34 cellular contexts compared by ENCODE assay signal in genomic region chr10:1278304-1278703, GRCh38.
"Had no signal": no experiment of that assay in that cellular context is flagged by ENCODE, and none has a peak within 500 bp of the region (broad histone marks: within the 10 kb centered on the region; RNA-seq: fewer than 3 reads in every experiment).

No MANE protein-coding gene starts in this region.

- DNase-seq: activated CD4-positive, alpha-beta memory T cell treated with anti-CD3 and anti-CD28 coated beads, Interleukin-2, amount 10 ng/mL, durations not matched to agents 7 days and 5 days; activated CD4-positive, alpha-beta T cell treated with anti-CD3 and anti-CD28 coated beads for 1 hour; activated CD4-positive, alpha-beta T cell treated with anti-CD3 and anti-CD28 coated beads for 4 hours; activated CD4-positive, alpha-beta T cell treated with anti-CD3 and anti-CD28 coated beads, Interleukin-2, amount 10 ng/mL, durations not matched to agents 7 days and 5 days; activated CD4-positive, alpha-beta T cell treated with anti-CD3 and anti-CD28 coated beads, Interleukin-2, amount 50 U/mL, for 4 hours; activated CD8-positive, alpha-beta memory T cell treated with anti-CD3 and anti-CD28 coated beads, Interleukin-2, amount 50 U/mL, for 48 hours; activated gamma-delta T cell; activated naive CD4-positive, alpha-beta T cell; activated naive CD4-positive, alpha-beta T cell treated with anti-CD3 and anti-CD28 coated beads, Interleukin-2, amount 10 ng/mL, durations not matched to agents 7 days and 5 days; activated naive CD8-positive, alpha-beta T cell treated with anti-CD3 and anti-CD28 coated beads, Interleukin-2, amount 10 ng/mL, durations not matched to agents 7 days and 5 days; activated T-cell treated with anti-CD3 and anti-CD28 coated beads for 4 hours; activated T-cell treated with anti-CD3 and anti-CD28 coated beads, Interleukin-2, amount 50 U/mL, for 24 hours; activated T-cell treated with anti-CD3 and anti-CD28 coated beads, Interleukin-2, amount 50 U/mL, for 72 hours; brain microvascular endothelial cell; effector memory CD4-positive, alpha-beta T cell; endodermal cell; erythroblast; foreskin keratinocyte; gastrocnemius medialis; glutamatergic neuron; T-helper 1 cell; T-helper 17 cell; T1000 had no signal

- H3K4me1 ChIP-seq: ascending aorta, esophagus muscularis mucosa, foreskin keratinocyte, gastrocnemius medialis had no signal

- H3K9me3 Mint-ChIP-seq: activated CD4-positive, alpha-beta memory T cell treated with anti-CD3 and anti-CD28 coated beads, Interleukin-2, amount 10 ng/mL, durations not matched to agents 7 days and 5 days; activated CD4-positive, alpha-beta T cell treated with anti-CD3 and anti-CD28 coated beads, Interleukin-2, amount 10 ng/mL, durations not matched to agents 7 days and 5 days; activated naive CD4-positive, alpha-beta T cell treated with anti-CD3 and anti-CD28 coated beads, Interleukin-2, amount 10 ng/mL, durations not matched to agents 7 days and 5 days; activated naive CD4-positive, alpha-beta T cell treated with anti-CD3 and anti-CD28 coated beads, Interleukin-2, amount 50 U/mL, for 72 hours; activated naive CD8-positive, alpha-beta T cell treated with anti-CD3 and anti-CD28 coated beads, Interleukin-2, amount 10 ng/mL, durations not matched to agents 7 days and 5 days; activated T-cell treated with anti-CD3 and anti-CD28 coated beads, Interleukin-2, amount 50 U/mL, for 24 hours; activated T-cell treated with anti-CD3 and anti-CD28 coated beads, Interleukin-2, amount 50 U/mL, for 72 hours; central memory CD8-positive, alpha-beta T cell; dendritic cell treated with granulocyte-macrophage colony-stimulating factor and Interleukin-4, amounts not matched to agents 40 ng/mL and 50 ng/mL, for 4 days; T-helper 2 cell treated with Interferon-gamma antibody and Interleukin-4, amounts not matched to agents 5 μg/mL and 100 μg/mL, for 36 hours; WTC11 had no signal

- H3K36me3 ChIP-seq: ascending aorta, brain microvascular endothelial cell, esophagus muscularis mucosa, gastrocnemius medialis had no signal

- H3K4me3 Mint-ChIP-seq: activated CD4-positive, alpha-beta memory T cell treated with anti-CD3 and anti-CD28 coated beads, Interleukin-2, amount 10 ng/mL, durations not matched to agents 7 days and 5 days; activated CD4-positive, alpha-beta T cell treated with anti-CD3 and anti-CD28 coated beads, Interleukin-2, amount 10 ng/mL, durations not matched to agents 7 days and 5 days; activated naive CD4-positive, alpha-beta T cell treated with anti-CD3 and anti-CD28 coated beads, Interleukin-2, amount 10 ng/mL, durations not matched to agents 7 days and 5 days; activated naive CD8-positive, alpha-beta T cell treated with anti-CD3 and anti-CD28 coated beads, Interleukin-2, amount 10 ng/mL, durations not matched to agents 7 days and 5 days; activated T-cell treated with anti-CD3 and anti-CD28 coated beads, Interleukin-2, amount 50 U/mL, for 24 hours; activated T-cell treated with anti-CD3 and anti-CD28 coated beads, Interleukin-2, amount 50 U/mL, for 72 hours; central memory CD8-positive, alpha-beta T cell; dendritic cell treated with granulocyte-macrophage colony-stimulating factor and Interleukin-4, amounts not matched to agents 40 ng/mL and 50 ng/mL, for 4 days; endodermal cell; T-helper 17 cell; T-helper 2 cell treated with Interferon-gamma antibody and Interleukin-4, amounts not matched to agents 5 μg/mL and 100 μg/mL, for 36 hours; WTC11 had no signal

- H3K9me3 ChIP-seq: ascending aorta, esophagus muscularis mucosa, gastrocnemius medialis had no signal

- H3K27ac Mint-ChIP-seq: activated CD4-positive, alpha-beta memory T cell treated with anti-CD3 and anti-CD28 coated beads, Interleukin-2, amount 10 ng/mL, durations not matched to agents 7 days and 5 days; activated CD4-positive, alpha-beta T cell treated with anti-CD3 and anti-CD28 coated beads, Interleukin-2, amount 10 ng/mL, durations not matched to agents 7 days and 5 days; activated naive CD4-positive, alpha-beta T cell treated with anti-CD3 and anti-CD28 coated beads, Interleukin-2, amount 10 ng/mL, durations not matched to agents 7 days and 5 days; activated naive CD4-positive, alpha-beta T cell treated with anti-CD3 and anti-CD28 coated beads, Interleukin-2, amount 50 U/mL, for 72 hours; activated naive CD8-positive, alpha-beta T cell treated with anti-CD3 and anti-CD28 coated beads, Interleukin-2, amount 10 ng/mL, durations not matched to agents 7 days and 5 days; activated T-cell treated with anti-CD3 and anti-CD28 coated beads, Interleukin-2, amount 50 U/mL, for 24 hours; activated T-cell treated with anti-CD3 and anti-CD28 coated beads, Interleukin-2, amount 50 U/mL, for 72 hours; dendritic cell treated with granulocyte-macrophage colony-stimulating factor and Interleukin-4, amounts not matched to agents 40 ng/mL and 50 ng/mL, for 4 days; endodermal cell; T-helper 17 cell; T-helper 2 cell treated with Interferon-gamma antibody and Interleukin-4, amounts not matched to agents 5 μg/mL and 100 μg/mL, for 36 hours; WTC11 had no signal

- H3K27me3 ChIP-seq: ascending aorta, brain microvascular endothelial cell, foreskin keratinocyte, gastrocnemius medialis had no signal

- FAIRE-seq: bronchial epithelial cell had no signal

- H3K4me1 Mint-ChIP-seq: activated CD4-positive, alpha-beta memory T cell treated with anti-CD3 and anti-CD28 coated beads, Interleukin-2, amount 10 ng/mL, durations not matched to agents 7 days and 5 days; activated CD4-positive, alpha-beta T cell treated with anti-CD3 and anti-CD28 coated beads, Interleukin-2, amount 10 ng/mL, durations not matched to agents 7 days and 5 days; activated naive CD4-positive, alpha-beta T cell treated with anti-CD3 and anti-CD28 coated beads, Interleukin-2, amount 10 ng/mL, durations not matched to agents 7 days and 5 days; activated naive CD8-positive, alpha-beta T cell treated with anti-CD3 and anti-CD28 coated beads, Interleukin-2, amount 10 ng/mL, durations not matched to agents 7 days and 5 days; central memory CD8-positive, alpha-beta T cell; WTC11 had no signal

- H3K36me3 Mint-ChIP-seq: activated naive CD4-positive, alpha-beta T cell treated with anti-CD3 and anti-CD28 coated beads, Interleukin-2, amount 10 ng/mL, durations not matched to agents 7 days and 5 days; activated naive CD4-positive, alpha-beta T cell treated with anti-CD3 and anti-CD28 coated beads, Interleukin-2, amount 50 U/mL, for 72 hours; activated naive CD8-positive, alpha-beta T cell treated with anti-CD3 and anti-CD28 coated beads, Interleukin-2, amount 10 ng/mL, durations not matched to agents 7 days and 5 days; WTC11 had no signal

- H3K27ac ChIP-seq: ascending aorta, brain microvascular endothelial cell, coronary artery, dorsolateral prefrontal cortex, esophagus muscularis mucosa, foreskin keratinocyte, gastrocnemius medialis, VCaP had no signal

- H3K4me3 ChIP-seq: ascending aorta, coronary artery, dorsolateral prefrontal cortex, esophagus muscularis mucosa, gastrocnemius medialis had no signal
